ENCODE assay signal across 10 cellular contexts in the genomic region with DNA sequence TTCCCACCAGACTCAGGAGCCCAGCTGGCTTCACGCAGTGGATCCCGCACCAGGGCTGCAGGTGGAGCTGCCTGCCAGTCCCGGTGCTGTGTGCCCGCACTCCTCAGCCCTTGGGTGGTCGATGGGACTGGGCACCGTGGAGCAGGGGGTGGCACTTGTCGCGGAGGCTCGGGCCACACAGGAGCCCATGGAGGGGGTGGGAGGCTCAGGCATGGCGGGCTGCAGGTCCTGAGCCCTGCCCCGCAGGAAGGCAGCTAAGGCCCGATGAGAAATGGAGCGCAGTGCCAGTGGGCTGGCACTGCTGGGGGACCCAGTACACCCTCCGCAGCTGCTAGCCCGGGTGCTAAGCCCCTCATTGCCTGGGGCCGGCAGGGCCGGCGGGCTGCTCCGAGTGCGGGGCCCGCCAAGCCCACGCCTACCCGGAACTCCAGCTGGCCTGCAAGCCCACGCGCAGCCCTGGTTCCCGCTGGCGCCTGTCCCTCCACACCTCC. TPM values are rescaled to one million over a fixed set of nuclear protein-coding genes. Genes with fewer than 3 reads are reported as not detected.
"Had no signal": no experiment of that assay in that cellular context is flagged by ENCODE, and none has a peak within 500 bp of the region (broad histone marks: within the 10 kb centered on the region; RNA-seq: fewer than 3 reads in every experiment).

No MANE protein-coding gene starts in this region.

RNA-seq across cellular contexts. Expression of gene CXCL11, which starts 14.7 kb away (rescaled TPM):
- total RNA-seq: temporal lobe, thoracic aorta, tibial nerve, transverse colon, upper lobe of right lung, vagina had no signal

RNA-seq across cellular contexts. Expression of gene ART3, which starts 23.9 kb away (rescaled TPM):
- total RNA-seq: subcutaneous adipose tissue, thoracic aorta, upper lobe of right lung, ureter had no signal

RNA-seq across cellular contexts. Expression of gene CXCL10, which starts 27.3 kb away (rescaled TPM):
- total RNA-seq: suprapubic skin, temporal lobe, testis had no signal

RNA-seq across cellular contexts. Expression of gene CXCL9, which starts 43.3 kb away (rescaled TPM):
- total RNA-seq: temporal lobe had no signal
